Comparison of ENCODE assay signal across 8 cellular contexts in the genomic region with DNA sequence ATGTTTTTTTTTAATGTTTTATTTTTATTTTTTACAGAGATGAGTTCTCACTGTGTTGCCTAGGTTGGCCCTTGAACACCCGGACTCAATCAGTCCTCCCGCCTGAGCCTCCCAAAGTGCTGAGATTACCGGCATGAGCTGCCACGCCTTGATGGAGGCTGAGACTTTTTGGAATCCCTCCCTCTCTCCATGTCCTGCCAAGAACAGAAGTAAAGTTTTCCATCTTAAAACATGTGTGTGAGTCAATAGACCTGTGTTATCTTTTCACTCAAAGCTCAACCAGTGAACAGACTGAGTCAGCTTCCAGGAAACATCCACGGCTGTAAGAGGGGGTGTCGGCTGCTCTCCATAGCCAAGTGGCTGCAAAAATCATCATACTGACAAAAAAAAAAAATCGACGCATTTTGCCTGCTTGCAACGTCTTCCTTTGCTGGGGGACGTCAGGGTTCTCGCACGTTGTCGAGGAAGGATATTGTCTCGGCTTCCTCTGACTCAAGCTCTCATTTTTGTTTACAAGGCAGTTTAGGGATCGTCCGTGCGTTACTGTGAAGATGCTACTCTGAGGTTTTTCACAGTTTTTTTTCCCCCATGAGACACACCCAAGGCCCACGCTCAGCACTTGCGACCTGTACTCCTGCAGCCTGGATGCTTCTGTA. TPM values are rescaled to one million over a fixed set of nuclear protein-coding genes. Genes with fewer than 3 reads are reported as not detected.
DNase-seq lines count a peak whose midpoint lies in the region; ATAC-seq and TF ChIP-seq lines count a peak whose summit lies in the region.

No MANE protein-coding gene starts in this region.

- H3K27me3 Mint-ChIP-seq in activated CD8-positive, alpha-beta T cell treated with anti-CD3 and anti-CD28 coated beads, Interleukin-2, amount 10 ng/mL, durations not matched to agents 7 days and 5 days (ENCODE audit: low read depth): no peaks in the 10 kb centered on the region

- no peak for TF ChIP-seq POLR2A in esophagus squamous epithelium (IDR thresholded peaks at IDR 0.05)

- in situ Hi-C loops in GM23248 (cut with MboI): no loop called here

- H3K9me3 ChIP-seq in GM23248 (ENCODE audit: low read depth): no peaks in the 10 kb centered on the region
- H3K9me3 ChIP-seq in esophagus squamous epithelium: no peaks in the 10 kb centered on the region

- no peak overlapping the region for H2AFZ ChIP-seq in GM23248

- H3K27ac ChIP-seq in GM23248: no peak overlapping the region
- H3K27ac ChIP-seq in esophagus squamous epithelium: peak overlapping the region in 2 of 4 donors; percentile 5 to 62

- peak; percentile 67 for ATAC-seq in activated CD8-positive, alpha-beta T cell treated with anti-CD3 and anti-CD28 coated beads, Interleukin-2, amount 10 ng/mL, durations not matched to agents 7 days and 5 days
- ATAC-seq in esophagus mucosa (peak; percentile 30), GM21367 (IDR thresholded peaks at IDR 0.05; ENCODE audit: unreplicated experiment) (no peak)

- no peak overlapping the region for H3K4me2 ChIP-seq in GM23248 (ENCODE audit: unreplicated experiment)

- WGBS in GM23248 (ENCODE audit: low coverage in 1 of 2, low lambda C conversion rate in 2 of 2, missing lambda C conversion rate in 2 of 2), 2 experiments: 55 to 60% methylated on average over 19 of the region's 19 CpGs
- WGBS in esophagus squamous epithelium, 2 donors: 54 to 56% methylated on average over 19 of the region's 19 CpGs

- H3K9ac ChIP-seq in GM23248: no peak overlapping the region

- H3K9me2 ChIP-seq in GM23248 (ENCODE audit: insufficient read depth): 0 out of 2 replicates have a peak, but pooled peaks cover 4% of the 10 kb centered on the region

- POLR2A ChIA-PET in activated CD8-positive, alpha-beta T cell treated with anti-CD3 and anti-CD28 coated beads, Interleukin-2, amount 10 ng/mL, durations not matched to agents 7 days and 5 days (lab: Charles Lee): no interaction called here
- POLR2A ChIA-PET in HEK293T (lab: Yijun Ruan, JAX): no interaction called here

- H3K79me2 ChIP-seq in GM23248 (ENCODE audit: insufficient read depth): no peaks in the 10 kb centered on the region

- CTCF ChIA-PET in activated CD8-positive, alpha-beta T cell treated with anti-CD3 and anti-CD28 coated beads, Interleukin-2, amount 10 ng/mL, durations not matched to agents 7 days and 5 days (lab: Charles Lee): no interaction called here
- CTCF ChIA-PET in HEK293T (lab: Yijun Ruan, JAX): no interaction called here

- peaks cover 55% of the 10 kb centered on the region for H3K4me1 Mint-ChIP-seq in activated CD8-positive, alpha-beta T cell treated with anti-CD3 and anti-CD28 coated beads, Interleukin-2, amount 10 ng/mL, durations not matched to agents 7 days and 5 days (ENCODE audit: low read depth)

- intact Hi-C loops in esophagus squamous epithelium (cut with DNase I): no loop called here

- DNase-seq in GM23248 (peak; percentile 41), esophagus squamous epithelium (lab: John Stamatoyannopoulos, UW) (no peak), HEK293T (ENCODE audit: extremely low spot score) (no peak), LoVo (ENCODE audit: low spot score) (no peak)
- DNase-seq in activated CD8-positive, alpha-beta T cell treated with anti-CD3 and anti-CD28 coated beads, Interleukin-2, amount 10 ng/mL, durations not matched to agents 7 days and 5 days: peak; percentile 85
- peak; percentile 51 to 55 for DNase-seq in stimulated activated CD4-positive, alpha-beta T cell treated with anti-CD3 and anti-CD28 coated beads, Interleukin-12 subunit alpha, Interleukin-12 subunit beta, amount 100 ng/mL, for 24 hours (ENCODE audit: low read depth in 2 of 2)

- no peaks in the 10 kb centered on the region for H3F3A ChIP-seq in GM23248 (ENCODE audit: insufficient read depth)

- no peak for TF ChIP-seq CTCF in esophagus squamous epithelium (IDR thresholded peaks at IDR 0.05)

- H4K20me1 ChIP-seq in GM23248 (ENCODE audit: insufficient read depth): no peaks in the 10 kb centered on the region

- H3K4me3 ChIP-seq in GM23248: no peak overlapping the region
- H3K4me3 ChIP-seq in esophagus squamous epithelium: no peak overlapping the region

- H3K36me3 ChIP-seq in GM23248 (ENCODE audit: low read depth) (no peaks in the 10 kb centered on the region), esophagus squamous epithelium (no peaks in the 10 kb centered on the region)

- H3K36me3 Mint-ChIP-seq in activated CD8-positive, alpha-beta T cell treated with anti-CD3 and anti-CD28 coated beads, Interleukin-2, amount 10 ng/mL, durations not matched to agents 7 days and 5 days (ENCODE audit: low read depth): peaks cover 49% of the 10 kb centered on the region

- no peaks in the 10 kb centered on the region for H3K9me3 Mint-ChIP-seq in activated CD8-positive, alpha-beta T cell treated with anti-CD3 and anti-CD28 coated beads, Interleukin-2, amount 10 ng/mL, durations not matched to agents 7 days and 5 days (ENCODE audit: insufficient read depth)

- peak overlapping the region; percentile 88 for H3K27ac Mint-ChIP-seq in activated CD8-positive, alpha-beta T cell treated with anti-CD3 and anti-CD28 coated beads, Interleukin-2, amount 10 ng/mL, durations not matched to agents 7 days and 5 days

- H3K27me3 ChIP-seq in GM23248 (replicated peaks; ENCODE audit: insufficient read depth) (peaks cover 28% of the 10 kb centered on the region), esophagus squamous epithelium (peaks cover 0 to 44% (median 0%) of the 10 kb centered on the region in 4 donors)

- no peaks in the 10 kb centered on the region for H3K4me1 ChIP-seq in GM23248 (ENCODE audit: insufficient read depth)
- H3K4me1 ChIP-seq in esophagus squamous epithelium: peaks cover 0 to 21% (median 0%) of the 10 kb centered on the region in 3 donors

- peak overlapping the region; percentile 32 for H3K4me3 Mint-ChIP-seq in activated CD8-positive, alpha-beta T cell treated with anti-CD3 and anti-CD28 coated beads, Interleukin-2, amount 10 ng/mL, durations not matched to agents 7 days and 5 days

TF ChIP-seq in HEK293T, 16 proteins besides CTCF, POLR2A, EP300 and RAD21:
- TF ChIP-seq HDGF (IDR thresholded peaks at IDR 0.05; ENCODE audit: borderline replicate concordance) (no peak), L3MBTL2 (conservative IDR thresholded peaks at IDR 0.05) (no peak), FOXA1 (IDR thresholded peaks at IDR 0.05) (no peak), FOXM1 (IDR thresholded peaks at IDR 0.05; ENCODE audit: borderline replicate concordance) (no peak), ARNT (IDR thresholded peaks at IDR 0.05) (no peak), NFRKB (IDR thresholded peaks at IDR 0.05) (no peak), SUZ12 (IDR thresholded peaks at IDR 0.05) (no peak), ZNF384 (IDR thresholded peaks at IDR 0.05) (no peak), SP1 (IDR thresholded peaks at IDR 0.05) (no peak), FOXK2 (IDR thresholded peaks at IDR 0.05) (no peak), TARDBP (IDR thresholded peaks at IDR 0.05) (no peak), ELF4 (IDR thresholded peaks at IDR 0.05) (no peak), LEF1 (IDR thresholded peaks at IDR 0.05; ENCODE audit: borderline replicate concordance) (no peak)
- TF ChIP-seq, protein P1, sequence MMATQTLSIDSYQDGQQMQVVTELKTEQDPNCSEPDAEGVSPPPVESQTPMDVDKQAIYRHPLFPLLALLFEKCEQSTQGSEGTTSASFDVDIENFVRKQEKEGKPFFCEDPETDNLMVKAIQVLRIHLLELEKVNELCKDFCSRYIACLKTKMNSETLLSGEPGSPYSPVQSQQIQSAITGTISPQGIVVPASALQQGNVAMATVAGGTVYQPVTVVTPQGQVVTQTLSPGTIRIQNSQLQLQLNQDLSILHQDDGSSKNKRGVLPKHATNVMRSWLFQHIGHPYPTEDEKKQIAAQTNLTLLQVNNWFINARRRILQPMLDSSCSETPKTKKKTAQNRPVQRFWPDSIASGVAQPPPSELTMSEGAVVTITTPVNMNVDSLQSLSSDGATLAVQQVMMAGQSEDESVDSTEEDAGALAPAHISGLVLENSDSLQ (IDR thresholded peaks at IDR 0.05): no peak

RNA-seq across cellular contexts. Expression of a gene that starts 10.0 kb away (rescaled TPM):
- 8.1 and 15.7 TPM in 2 replicates for total RNA-seq in GM23248 (2014; rRNA removed; shearing (Covaris generic))
- 36.2 and 38.4 TPM in 2 replicates for polyA plus RNA-seq in GM23248 (2016; fragmentation: Nextera tagmentation; extraction: Ambion mirVana)
- 10 to 100 TPM; 45.3 to 45.9 TPM for total RNA-seq in activated CD8-positive, alpha-beta T cell treated with anti-CD3 and anti-CD28 coated beads, Interleukin-2, amount 10 ng/mL, durations not matched to agents 7 days and 5 days
- 8.1 TPM for total RNA-seq in esophagus mucosa
- total RNA-seq in esophagus squamous epithelium: 10 to 100 TPM in 2 of 4 donors, 1 to 10 TPM in 2; 4.4 to 21.4 (median 11.1) TPM

Comparison
In these comparisons a context has a peak if more than half of its experiments do, and no peak if none do; other contexts are left out.
1. DNase-seq: peak in GM23248 (single experiment), activated CD8-positive, alpha-beta T cell treated with anti-CD3 and anti-CD28 coated beads, Interleukin-2, amount 10 ng/mL, durations not matched to agents 7 days and 5 days (single experiment) and stimulated activated CD4-positive, alpha-beta T cell treated with anti-CD3 and anti-CD28 coated beads, Interleukin-12 subunit alpha, Interleukin-12 subunit beta, amount 100 ng/mL, for 24 hours (2 of 2); none in esophagus squamous epithelium (single experiment), HEK293T (single experiment) and LoVo (single experiment).